Comparison of ENCODE assay signal across 8 cellular contexts in the genomic region with DNA sequence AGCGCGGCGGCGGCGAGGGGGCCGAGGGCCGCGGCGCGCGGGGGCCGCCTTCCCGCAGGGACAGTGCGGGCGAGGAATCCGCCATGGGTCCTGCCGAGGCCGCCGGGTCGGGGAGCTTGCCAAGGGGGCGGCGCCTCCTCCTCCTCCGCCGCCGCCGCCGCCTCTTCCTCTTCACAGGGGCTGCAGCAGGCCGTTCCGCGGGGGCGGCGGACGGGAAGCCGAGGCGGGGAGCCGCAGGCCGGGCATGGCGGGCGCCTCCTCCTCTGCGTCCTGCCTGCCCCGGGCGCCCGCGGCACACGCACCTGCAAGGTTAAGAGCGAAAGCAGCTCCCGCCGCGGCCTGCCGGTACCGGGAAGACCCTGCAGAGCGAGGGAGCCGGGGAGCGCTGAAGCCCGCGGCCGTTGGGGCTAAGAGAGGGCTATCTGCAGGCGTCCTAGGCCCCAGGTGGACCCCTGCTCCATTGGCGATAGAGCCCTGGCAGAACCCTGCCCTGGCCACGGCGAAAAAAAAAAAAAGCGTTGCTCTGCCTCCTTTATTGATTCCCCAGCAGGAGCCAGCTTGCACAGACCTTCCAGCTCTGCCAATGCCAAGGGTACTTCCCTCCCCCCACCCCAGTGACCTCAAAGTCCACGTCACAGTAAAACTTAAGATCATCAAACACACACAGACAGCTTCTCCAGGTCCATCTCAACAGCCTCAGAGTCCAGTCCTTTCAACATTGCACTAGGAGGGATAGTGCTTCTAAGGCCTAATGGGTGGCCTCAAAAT. TPM values are rescaled to one million over a fixed set of nuclear protein-coding genes. Genes with fewer than 3 reads are reported as not detected.
DNase-seq lines count a peak whose midpoint lies in the region; ATAC-seq, FAIRE-seq and TF ChIP-seq lines count a peak whose summit lies in the region.

Gene LYSMD2, minus strand, starts transcription at position 118 of the 768 bp plus-strand sequence. Its CDS starts 33 bp downstream, at position 85.

- H3K4me1 ChIP-seq in GM12878 (ENCODE audit: control insufficient read depth, insufficient read depth, low read length) (peaks cover 22% of the 10 kb centered on the region), gastrocnemius medialis (peaks cover 23 to 32% of the 10 kb centered on the region in 2 donors)

- SMC1A ChIA-PET in GM12878 (lab: Charles Lee; ENCODE audit: uncharacterized antibody, unreplicated experiment) = interaction anchor here (0.6 to 5.2 kb wide), 11 partner anchors 11 to 269 kb away, joined by 3 to 45 read pairs (median 4); no protein-coding TSS in a partner anchor

- H3K27me3 ChIP-seq in GM12878 (replicated peaks in 1 of 2; ENCODE audit: control insufficient read depth in 2 of 2, insufficient read depth in 2 of 2, low read length in 1 of 2) (no peaks in the 10 kb centered on the region), gastrocnemius medialis (no peaks in the 10 kb centered on the region)

- peak within 1 kb of the TSS; percentile 94 for H3K27ac ChIP-seq in GM12878 (ENCODE audit: control insufficient read depth, insufficient read depth)
- peak within 1 kb of the TSS; percentile 74 to 84 (median 78) for H3K27ac ChIP-seq in gastrocnemius medialis

- peak within 1 kb of the TSS; percentile 69 for H3K4me3 ChIP-seq in Jurkat, Clone E6-1 (ENCODE audit: low read length)
- H3K4me3 ChIP-seq in GM12878 (peak within 1 kb of the TSS; percentile 77), iPS-11a (ENCODE audit: low read depth, low read length) (peak within 1 kb of the TSS; percentile 46), gastrocnemius medialis (peak within 1 kb of the TSS; percentile 69 to 81 (median 70))

- CTCF ChIA-PET in GM12878 (lab: Yijun Ruan, JAX) = interaction anchor here (1.0 to 10.1 kb wide), 5 partner anchors 22 to 201 kb away, joined by 4 to 136 read pairs (median 7); no protein-coding TSS in a partner anchor

- peak; percentile 83 for DNase-seq in D341Med (ENCODE audit: low spot score)
- no peak for DNase-seq in Jurkat, Clone E6-1 (ENCODE audit: low read depth, low spot score)
- DNase-seq in T-helper 22 cell (ENCODE audit: low read depth) = peak; percentile 52
- DNase-seq in GM12878 (ENCODE audit: low read depth, low spot score) = no peak
- peak; percentile 43 to 54 for DNase-seq in gastrocnemius medialis
- no peak for DNase-seq in GOT3 (lab: John Stamatoyannopoulos, UW)

- WGBS in GM12878 (ENCODE audit: insufficient coverage, insufficient replicate concordance, low lambda C conversion rate, missing lambda C conversion rate) = 2% methylated on average over 34 of the region's 63 CpGs

- no peak for TF ChIP-seq RAD21 in GM12878 (IDR thresholded peaks at IDR 0.05; ENCODE audit: insufficient read depth, low read depth, low read length)

- intact Hi-C loops in GM12878 (cut with micrococcal nuclease; ENCODE audit: unreplicated experiment) (loop anchor here (2.0 to 10.0 kb wide), 4 partner anchors 39 to 367 kb away; partner anchors contain the start of gene DMXL2), gastrocnemius medialis (cut with DNase I; ENCODE audit: low total_unique reads) (loop anchor here (2.0 kb wide), 1 partner anchor 19 kb away; no protein-coding TSS in a partner anchor)

- peak within 1 kb of the TSS; percentile 73 for H2AFZ ChIP-seq in GM12878 (ENCODE audit: control insufficient read depth, low read depth, low read length)

- POLR2A ChIA-PET in GM12878 (lab: Charles Lee) = interaction anchor here (0.5 to 2.4 kb wide), 6 partner anchors 9 to 116 kb away, joined by 3 to 11 read pairs (median 4); partner anchors contain the start of gene DMXL2

- H4K20me1 ChIP-seq in GM12878 (ENCODE audit: control insufficient read depth, insufficient read depth) = no peaks in the 10 kb centered on the region

- TF ChIP-seq CTCF in GM12878 (IDR thresholded peaks at IDR 0.05 in 2 of 3, conservative IDR thresholded peaks at IDR 0.05 in 1 of 3; ENCODE audit: control insufficient read depth in 2 of 3, extremely low read depth in 1 of 3, insufficient read depth in 1 of 3, low read depth in 3 of 3, low read length in 3 of 3) (no peak), gastrocnemius medialis (IDR thresholded peaks at IDR 0.05 in 4 of 5, conservative IDR thresholded peaks at IDR 0.05 in 1 of 5) (no peak)

- no TSS peak for BruUV-seq in GM12878 (replicated peaks; lab: Mats Ljungman, UMichigan)

- ATAC-seq in GM21390 (IDR thresholded peaks at IDR 0.05; ENCODE audit: unreplicated experiment) (peak; percentile 36), GM12878 (peak; percentile 46), gastrocnemius medialis (peak; percentile 82 to 87)

- no peak; a peak in 1 of 4 replicates for TF ChIP-seq EP300 in GM12878 (IDR thresholded peaks at IDR 0.05; ENCODE audit: borderline replicate concordance in 1 of 2, control insufficient read depth in 1 of 2, low read depth in 2 of 2, low read length in 2 of 2)

- peak within 1 kb of the TSS; percentile 78 for H3K9ac ChIP-seq in GM12878 (ENCODE audit: control insufficient read depth, insufficient read depth, low read length)

- no peak for FAIRE-seq in GM12878 (lab: Jason Lieb, UNC)

- H3K9me3 ChIP-seq in GM12878 (replicated peaks; ENCODE audit: control insufficient read depth, insufficient read depth, low read length) (no peaks in the 10 kb centered on the region), gastrocnemius medialis (no peaks in the 10 kb centered on the region)

- peaks cover 54% of the 10 kb centered on the region for H3K79me2 ChIP-seq in GM12878 (ENCODE audit: control insufficient read depth, insufficient read depth, low read length)

- RAD21 ChIA-PET in GM12878 (lab: Charles Lee; ENCODE audit: unreplicated experiment) = interaction anchor here (0.6 to 5.5 kb wide), 10 partner anchors 11 to 729 kb away, joined by 3 to 33 read pairs (median 5); no protein-coding TSS in a partner anchor

- no peaks in the 10 kb centered on the region for H3K36me3 ChIP-seq in GM12878 (ENCODE audit: control insufficient read depth in 2 of 2, insufficient read depth in 2 of 2, low read length in 1 of 2)
- no peaks in the 10 kb centered on the region for H3K36me3 ChIP-seq in gastrocnemius medialis

- TF ChIP-seq POLR2A in GM12878 (IDR thresholded peaks at IDR 0.05; ENCODE audit: low read depth, low read length) (peak; percentile 47), gastrocnemius medialis (IDR thresholded peaks at IDR 0.05) (peak in 1 of 2 donors; percentile 16)

- in situ Hi-C loops in GM12878 (cut with MboI) = no loop called here
- in situ Hi-C loops in gastrocnemius medialis (cut with MboI; ENCODE audit: low sequenced_read_pairs in 4 of 4) = no loop called here

- H3K4me2 ChIP-seq in GM12878 (ENCODE audit: control insufficient read depth, insufficient read depth) = peak within 1 kb of the TSS; percentile 95

TF ChIP-seq in GM12878, 131 proteins besides CTCF, POLR2A, EP300 and RAD21 (continues in another document):
- TF ChIP-seq, protein P1, sequence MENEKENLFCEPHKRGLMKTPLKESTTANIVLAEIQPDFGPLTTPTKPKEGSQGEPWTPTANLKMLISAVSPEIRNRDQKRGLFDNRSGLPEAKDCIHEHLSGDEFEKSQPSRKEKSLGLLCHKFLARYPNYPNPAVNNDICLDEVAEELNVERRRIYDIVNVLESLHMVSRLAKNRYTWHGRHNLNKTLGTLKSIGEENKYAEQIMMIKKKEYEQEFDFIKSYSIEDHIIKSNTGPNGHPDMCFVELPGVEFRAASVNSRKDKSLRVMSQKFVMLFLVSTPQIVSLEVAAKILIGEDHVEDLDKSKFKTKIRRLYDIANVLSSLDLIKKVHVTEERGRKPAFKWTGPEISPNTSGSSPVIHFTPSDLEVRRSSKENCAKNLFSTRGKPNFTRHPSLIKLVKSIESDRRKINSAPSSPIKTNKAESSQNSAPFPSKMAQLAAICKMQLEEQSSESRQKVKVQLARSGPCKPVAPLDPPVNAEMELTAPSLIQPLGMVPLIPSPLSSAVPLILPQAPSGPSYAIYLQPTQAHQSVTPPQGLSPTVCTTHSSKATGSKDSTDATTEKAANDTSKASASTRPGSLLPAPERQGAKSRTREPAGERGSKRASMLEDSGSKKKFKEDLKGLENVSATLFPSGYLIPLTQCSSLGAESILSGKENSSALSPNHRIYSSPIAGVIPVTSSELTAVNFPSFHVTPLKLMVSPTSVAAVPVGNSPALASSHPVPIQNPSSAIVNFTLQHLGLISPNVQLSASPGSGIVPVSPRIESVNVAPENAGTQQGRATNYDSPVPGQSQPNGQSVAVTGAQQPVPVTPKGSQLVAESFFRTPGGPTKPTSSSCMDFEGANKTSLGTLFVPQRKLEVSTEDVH (IDR thresholded peaks at IDR 0.05; ENCODE audit: low read depth, partially characterized antibody) = no peak
- TF ChIP-seq RAD51 (IDR thresholded peaks at IDR 0.05) (no peak), IKZF1 (conservative IDR thresholded peaks at IDR 0.05) (peak; percentile 82), NBN (IDR thresholded peaks at IDR 0.05) (no peak), TBL1XR1 (IDR thresholded peaks at IDR 0.05; ENCODE audit: low read depth, low read length) (no peak), PKNOX1 (IDR thresholded peaks at IDR 0.05) (no peak)

RNA-seq across cellular contexts. Expression of gene LYSMD2, which starts in this region (rescaled TPM):
- polyA plus RNA-seq in Jurkat, Clone E6-1 (2012; ENCODE audit: insufficient read depth, insufficient read length) = 20.3 TPM
- total RNA-seq in GM12878 (2013; cell fraction: nucleolus; rRNA removed) = 6.2 and 7.8 TPM in 2 replicates
- total RNA-seq in GM12878 (2014; rRNA removed) (36.8 and 51.3 TPM in 2 replicates), GM12878 (2014; rRNA removed; fragmentation: Illumina TruSeq; extraction: Trizol) (42.4 and 44.4 TPM in 2 replicates), GM12878 (2021) (41.9 and 42.1 TPM in 2 replicates), gastrocnemius medialis (10 to 100 TPM in 2 of 4 donors, 1 to 10 TPM in 2; 5.8 to 16.1 (median 10.6) TPM)
- polyA plus RNA-seq in GM12878 (2011; ENCODE audit: low read depth) = 10.6 TPM
- polyA plus RNA-seq in GM12878 (2011; rRNA removed) (61.2 and 96.0 TPM in 2 replicates), GM12878 (2014; fragmentation: Illumina TruSeq; extraction: Trizol) (40.3 and 50.4 TPM in 2 replicates), GM12878 (2014; fragmentation: Nextera tagmentation; extraction: Ambion mirVana) (10 to 100 TPM; 30.5 to 61.3 TPM), GM12878 (2014; rRNA removed) (40.9 and 48.5 TPM in 2 replicates), GM12878 (2016; fragmentation: Nextera tagmentation; extraction: Ambion mirVana) (10 to 100 TPM; 49.4 to 54.9 TPM)
- 19.3 and 34.3 TPM in 2 replicates for polyA plus RNA-seq in GM12878 (2011; cell fraction: cytosol; rRNA removed)
- 18.3 and 18.4 TPM in 2 replicates for polyA plus RNA-seq in GM12878 (2011; cell fraction: nucleus; rRNA removed)
- polyA plus RNA-seq in GM12878 (2012) = 12.4 and 16.1 TPM in 2 replicates
- polyA minus RNA-seq in GM12878 (2011; rRNA and poly(A)+ RNA removed) = 8.7 and 9.4 TPM in 2 replicates
- polyA minus RNA-seq in GM12878 (2011; cell fraction: cytosol; rRNA and poly(A)+ RNA removed) = 5.3 and 8.7 TPM in 2 replicates
- 3.6 and 6.5 TPM in 2 replicates for polyA minus RNA-seq in GM12878 (2011; cell fraction: nucleus; rRNA and poly(A)+ RNA removed)

Comparison
In these comparisons a context has a peak if more than half of its experiments do, and no peak if none do; other contexts are left out.
1. DNase-seq: peak in D341Med (single experiment), T-helper 22 cell (single experiment) and gastrocnemius medialis (2 of 2); none in Jurkat, Clone E6-1 (single experiment), GM12878 (single experiment) and GOT3 (single experiment).
2. Peak in every context shown above with its lines, with median percentiles within 50 percentile points of each other: ATAC-seq and H3K4me3 ChIP-seq.